Comparison of ENCODE assay signal across 1 cellular context in genomic region chr6:157513004-157513603, GRCh38.
TF ChIP-seq lines count a peak whose summit lies in the region.

No MANE protein-coding gene starts in this region.

TF ChIP-seq in HepG2, 621 proteins besides CTCF, POLR2A, EP300 and RAD21 (continued from another document and continues in another):
- TF ChIP-seq ZNF142 (CRISPR knock-in tag; IDR thresholded peaks at IDR 0.05): no peak
- peak; percentile 26; the same call in 1 of the 2 replicates for TF ChIP-seq NFE2L2 (IDR thresholded peaks at IDR 0.05; ENCODE audit: low read length)
- no peak for TF ChIP-seq ZNF337 (CRISPR knock-in tag; IDR thresholded peaks at IDR 0.05; ENCODE audit: borderline replicate concordance, low read depth)
- TF ChIP-seq ZNF878 (CRISPR knock-in tag; IDR thresholded peaks at IDR 0.05): no peak
- TF ChIP-seq ZNF513 (CRISPR knock-in tag; conservative IDR thresholded peaks at IDR 0.05): no peak
- peak; percentile 91 for TF ChIP-seq MIXL1 (CRISPR knock-in tag; IDR thresholded peaks at IDR 0.05)
- peak; percentile 72 for TF ChIP-seq ZEB1 (IDR thresholded peaks at IDR 0.05; ENCODE audit: insufficient replicate concordance, low read depth)
- TF ChIP-seq ZSCAN25 (CRISPR knock-in tag; IDR thresholded peaks at IDR 0.05): peak; percentile 43; the same call in 1 of the 2 replicates
- no peak for TF ChIP-seq ZNF883 (CRISPR knock-in tag; IDR thresholded peaks at IDR 0.05; ENCODE audit: not compliant biosample characterization)
- no peak for TF ChIP-seq ZNF10 (CRISPR knock-in tag; IDR thresholded peaks at IDR 0.05; ENCODE audit: borderline replicate concordance, low read depth)
- TF ChIP-seq ZFP37 (CRISPR knock-in tag; IDR thresholded peaks at IDR 0.05; ENCODE audit: borderline replicate concordance): no peak
- no peak for TF ChIP-seq ZBTB4 (CRISPR knock-in tag; IDR thresholded peaks at IDR 0.05; ENCODE audit: borderline replicate concordance)
- no peak for TF ChIP-seq DR1 (CRISPR knock-in tag; IDR thresholded peaks at IDR 0.05)
- peak in 1 of 2 experiments; percentile 61; a peak in 1 of 4 replicates for TF ChIP-seq REST (IDR thresholded peaks at IDR 0.05; ENCODE audit: borderline replicate concordance in 1 of 2, low read depth in 1 of 2, low read length in 2 of 2)
- peak; percentile 23; the same call in 1 of the 2 replicates for TF ChIP-seq ZNF362 (CRISPR knock-in tag; IDR thresholded peaks at IDR 0.05; ENCODE audit: borderline replicate concordance)
- TF ChIP-seq ZBTB10 (CRISPR knock-in tag; IDR thresholded peaks at IDR 0.05; ENCODE audit: borderline replicate concordance): no peak
- no peak for TF ChIP-seq ZNF367 (CRISPR knock-in tag; IDR thresholded peaks at IDR 0.05; ENCODE audit: borderline replicate concordance)
- peak; percentile 89; the same call in 1 of the 2 replicates for TF ChIP-seq ZBTB43 (CRISPR knock-in tag; conservative IDR thresholded peaks at IDR 0.05)
- TF ChIP-seq MED1 (CRISPR knock-in tag; IDR thresholded peaks at IDR 0.05): peak; percentile 95
- TF ChIP-seq SIX4 (CRISPR knock-in tag; IDR thresholded peaks at IDR 0.05): no peak
- no peak; the same call in 1 of the 2 replicates for TF ChIP-seq MBD4 (IDR thresholded peaks at IDR 0.05; ENCODE audit: borderline replicate concordance, low read length)
- no peak for TF ChIP-seq SNAPC5 (CRISPR knock-in tag; IDR thresholded peaks at IDR 0.05; ENCODE audit: borderline replicate concordance)
- TF ChIP-seq ZNF7 (CRISPR knock-in tag; IDR thresholded peaks at IDR 0.05): no peak
- no peak for TF ChIP-seq HNRNPK (IDR thresholded peaks at IDR 0.05; ENCODE audit: low read depth, low read length, poor library complexity, severe bottlenecking)
- peak; percentile 89 for TF ChIP-seq HDAC1 (CRISPR knock-in tag; IDR thresholded peaks at IDR 0.05)
- no peak for TF ChIP-seq TRAFD1 (CRISPR knock-in tag; IDR thresholded peaks at IDR 0.05; ENCODE audit: borderline replicate concordance)
- TF ChIP-seq TCF7L2 (IDR thresholded peaks at IDR 0.05; ENCODE audit: low read depth, low read length): no peak
- peak; percentile 66; the same call in 1 of the 2 replicates for TF ChIP-seq SOX13 (IDR thresholded peaks at IDR 0.05)
- peak in 1 of 2 experiments; percentile 94; a peak in 2 of 4 replicates for TF ChIP-seq SOX13 (CRISPR knock-in tag; conservative IDR thresholded peaks at IDR 0.05 in 1 of 2, IDR thresholded peaks at IDR 0.05 in 1 of 2)
- TF ChIP-seq ZNF776 (CRISPR knock-in tag; IDR thresholded peaks at IDR 0.05): no peak
- TF ChIP-seq PITX1 (CRISPR knock-in tag; IDR thresholded peaks at IDR 0.05): peak; percentile 95
- TF ChIP-seq IKZF4 (CRISPR knock-in tag; IDR thresholded peaks at IDR 0.05; ENCODE audit: borderline replicate concordance, low read depth, not compliant biosample characterization): no peak
- peak; percentile 52 for TF ChIP-seq SKI (IDR thresholded peaks at IDR 0.05; ENCODE audit: partially characterized antibody)
- no peak for TF ChIP-seq ZNF33B (CRISPR knock-in tag; IDR thresholded peaks at IDR 0.05)
- peak; percentile 91 for TF ChIP-seq ZNF614 (CRISPR knock-in tag; IDR thresholded peaks at IDR 0.05; ENCODE audit: borderline replicate concordance)
- no peak for TF ChIP-seq HES4 (CRISPR knock-in tag; IDR thresholded peaks at IDR 0.05; ENCODE audit: borderline replicate concordance)
